1 cellular context compared by ENCODE assay signal in the genomic region with DNA sequence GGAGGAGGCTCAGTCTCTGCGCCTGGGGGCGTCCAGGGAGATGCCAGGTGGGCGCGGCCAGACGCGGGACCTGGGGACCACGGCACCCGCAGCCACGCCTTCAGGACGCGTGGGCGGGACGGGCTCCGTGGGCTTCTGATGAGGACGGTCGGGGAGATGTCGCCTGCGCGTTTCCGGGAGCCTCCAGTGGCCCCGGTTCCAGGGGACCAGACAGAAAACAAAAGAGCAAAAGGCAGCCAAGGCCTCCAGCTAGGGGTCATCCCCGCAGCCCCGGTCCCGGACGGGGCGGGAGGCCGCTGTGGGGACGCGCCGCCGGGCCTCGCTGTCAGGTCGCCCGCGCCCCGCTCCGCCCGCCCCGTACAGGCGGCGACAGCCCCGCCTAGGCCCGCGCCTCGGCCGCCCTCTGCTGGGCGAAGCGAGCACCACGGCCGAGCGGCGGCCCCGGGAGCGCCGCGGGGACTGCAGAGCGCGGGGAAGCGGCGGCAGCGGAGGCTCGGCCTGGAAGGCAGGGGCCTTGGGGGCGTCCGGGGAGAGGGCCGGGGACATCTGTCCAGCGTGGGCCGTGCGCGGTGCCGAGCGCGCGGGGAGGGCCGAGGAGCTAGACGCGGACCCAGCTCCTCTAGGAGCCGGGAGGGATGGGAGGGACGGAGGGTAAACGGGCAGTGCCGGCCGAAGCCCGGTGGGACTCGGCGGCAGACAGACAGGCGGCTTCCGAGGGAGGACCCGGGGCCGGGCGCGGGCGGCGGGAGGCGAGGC.
TF ChIP-seq lines count a peak whose summit lies in the region.

No MANE protein-coding gene starts in this region.

TF ChIP-seq in K562, 482 proteins besides CTCF, POLR2A, EP300 and RAD21 (continued from another document and continues in another):
- TF ChIP-seq FOXA1 (IDR thresholded peaks at IDR 0.05; ENCODE audit: borderline replicate concordance): no peak
- TF ChIP-seq, protein P1, sequence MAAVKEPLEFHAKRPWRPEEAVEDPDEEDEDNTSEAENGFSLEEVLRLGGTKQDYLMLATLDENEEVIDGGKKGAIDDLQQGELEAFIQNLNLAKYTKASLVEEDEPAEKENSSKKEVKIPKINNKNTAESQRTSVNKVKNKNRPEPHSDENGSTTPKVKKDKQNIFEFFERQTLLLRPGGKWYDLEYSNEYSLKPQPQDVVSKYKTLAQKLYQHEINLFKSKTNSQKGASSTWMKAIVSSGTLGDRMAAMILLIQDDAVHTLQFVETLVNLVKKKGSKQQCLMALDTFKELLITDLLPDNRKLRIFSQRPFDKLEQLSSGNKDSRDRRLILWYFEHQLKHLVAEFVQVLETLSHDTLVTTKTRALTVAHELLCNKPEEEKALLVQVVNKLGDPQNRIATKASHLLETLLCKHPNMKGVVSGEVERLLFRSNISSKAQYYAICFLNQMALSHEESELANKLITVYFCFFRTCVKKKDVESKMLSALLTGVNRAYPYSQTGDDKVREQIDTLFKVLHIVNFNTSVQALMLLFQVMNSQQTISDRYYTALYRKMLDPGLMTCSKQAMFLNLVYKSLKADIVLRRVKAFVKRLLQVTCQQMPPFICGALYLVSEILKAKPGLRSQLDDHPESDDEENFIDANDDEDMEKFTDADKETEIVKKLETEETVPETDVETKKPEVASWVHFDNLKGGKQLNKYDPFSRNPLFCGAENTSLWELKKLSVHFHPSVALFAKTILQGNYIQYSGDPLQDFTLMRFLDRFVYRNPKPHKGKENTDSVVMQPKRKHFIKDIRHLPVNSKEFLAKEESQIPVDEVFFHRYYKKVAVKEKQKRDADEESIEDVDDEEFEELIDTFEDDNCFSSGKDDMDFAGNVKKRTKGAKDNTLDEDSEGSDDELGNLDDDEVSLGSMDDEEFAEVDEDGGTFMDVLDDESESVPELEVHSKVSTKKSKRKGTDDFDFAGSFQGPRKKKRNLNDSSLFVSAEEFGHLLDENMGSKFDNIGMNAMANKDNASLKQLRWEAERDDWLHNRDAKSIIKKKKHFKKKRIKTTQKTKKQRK (IDR thresholded peaks at IDR 0.05; ENCODE audit: borderline replicate concordance, low read depth, low read length): no peak; the same call in 1 of the 2 replicates
- TF ChIP-seq HMG20A (CRISPR knock-in tag; conservative IDR thresholded peaks at IDR 0.05): no peak
- TF ChIP-seq FUS (optimal IDR thresholded peaks at IDR 0.05; ENCODE audit: low read depth, low read length): peak; percentile 74
- no peak for TF ChIP-seq MCM2 (IDR thresholded peaks at IDR 0.05; ENCODE audit: low read depth)
- TF ChIP-seq TRIM28 (IDR thresholded peaks at IDR 0.05): no peak
- no peak for TF ChIP-seq KDM4B (IDR thresholded peaks at IDR 0.05; ENCODE audit: borderline replicate concordance in 2 of 2, low read depth in 1 of 2)
- TF ChIP-seq ESRRB (CRISPR knock-in tag; IDR thresholded peaks at IDR 0.05; ENCODE audit: borderline replicate concordance): no peak
- TF ChIP-seq, protein P2, sequence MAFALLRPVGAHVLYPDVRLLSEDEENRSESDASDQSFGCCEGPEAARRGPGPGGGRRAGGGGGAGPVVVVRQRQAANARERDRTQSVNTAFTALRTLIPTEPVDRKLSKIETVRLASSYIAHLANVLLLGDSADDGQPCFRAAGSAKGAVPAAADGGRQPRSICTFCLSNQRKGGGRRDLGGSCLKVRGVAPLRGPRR (CRISPR knock-in tag; IDR thresholded peaks at IDR 0.05): no peak
- TF ChIP-seq, protein P3, sequence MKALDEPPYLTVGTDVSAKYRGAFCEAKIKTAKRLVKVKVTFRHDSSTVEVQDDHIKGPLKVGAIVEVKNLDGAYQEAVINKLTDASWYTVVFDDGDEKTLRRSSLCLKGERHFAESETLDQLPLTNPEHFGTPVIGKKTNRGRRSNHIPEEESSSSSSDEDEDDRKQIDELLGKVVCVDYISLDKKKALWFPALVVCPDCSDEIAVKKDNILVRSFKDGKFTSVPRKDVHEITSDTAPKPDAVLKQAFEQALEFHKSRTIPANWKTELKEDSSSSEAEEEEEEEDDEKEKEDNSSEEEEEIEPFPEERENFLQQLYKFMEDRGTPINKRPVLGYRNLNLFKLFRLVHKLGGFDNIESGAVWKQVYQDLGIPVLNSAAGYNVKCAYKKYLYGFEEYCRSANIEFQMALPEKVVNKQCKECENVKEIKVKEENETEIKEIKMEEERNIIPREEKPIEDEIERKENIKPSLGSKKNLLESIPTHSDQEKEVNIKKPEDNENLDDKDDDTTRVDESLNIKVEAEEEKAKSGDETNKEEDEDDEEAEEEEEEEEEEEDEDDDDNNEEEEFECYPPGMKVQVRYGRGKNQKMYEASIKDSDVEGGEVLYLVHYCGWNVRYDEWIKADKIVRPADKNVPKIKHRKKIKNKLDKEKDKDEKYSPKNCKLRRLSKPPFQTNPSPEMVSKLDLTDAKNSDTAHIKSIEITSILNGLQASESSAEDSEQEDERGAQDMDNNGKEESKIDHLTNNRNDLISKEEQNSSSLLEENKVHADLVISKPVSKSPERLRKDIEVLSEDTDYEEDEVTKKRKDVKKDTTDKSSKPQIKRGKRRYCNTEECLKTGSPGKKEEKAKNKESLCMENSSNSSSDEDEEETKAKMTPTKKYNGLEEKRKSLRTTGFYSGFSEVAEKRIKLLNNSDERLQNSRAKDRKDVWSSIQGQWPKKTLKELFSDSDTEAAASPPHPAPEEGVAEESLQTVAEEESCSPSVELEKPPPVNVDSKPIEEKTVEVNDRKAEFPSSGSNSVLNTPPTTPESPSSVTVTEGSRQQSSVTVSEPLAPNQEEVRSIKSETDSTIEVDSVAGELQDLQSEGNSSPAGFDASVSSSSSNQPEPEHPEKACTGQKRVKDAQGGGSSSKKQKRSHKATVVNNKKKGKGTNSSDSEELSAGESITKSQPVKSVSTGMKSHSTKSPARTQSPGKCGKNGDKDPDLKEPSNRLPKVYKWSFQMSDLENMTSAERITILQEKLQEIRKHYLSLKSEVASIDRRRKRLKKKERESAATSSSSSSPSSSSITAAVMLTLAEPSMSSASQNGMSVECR (CRISPR knock-in tag; IDR thresholded peaks at IDR 0.05): peak; percentile 63; the same call in 1 of the 2 replicates
- TF ChIP-seq, protein P4, sequence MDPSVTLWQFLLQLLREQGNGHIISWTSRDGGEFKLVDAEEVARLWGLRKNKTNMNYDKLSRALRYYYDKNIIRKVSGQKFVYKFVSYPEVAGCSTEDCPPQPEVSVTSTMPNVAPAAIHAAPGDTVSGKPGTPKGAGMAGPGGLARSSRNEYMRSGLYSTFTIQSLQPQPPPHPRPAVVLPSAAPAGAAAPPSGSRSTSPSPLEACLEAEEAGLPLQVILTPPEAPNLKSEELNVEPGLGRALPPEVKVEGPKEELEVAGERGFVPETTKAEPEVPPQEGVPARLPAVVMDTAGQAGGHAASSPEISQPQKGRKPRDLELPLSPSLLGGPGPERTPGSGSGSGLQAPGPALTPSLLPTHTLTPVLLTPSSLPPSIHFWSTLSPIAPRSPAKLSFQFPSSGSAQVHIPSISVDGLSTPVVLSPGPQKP (CRISPR knock-in tag; IDR thresholded peaks at IDR 0.05): no peak
- TF ChIP-seq GABPA (tag; conservative IDR thresholded peaks at IDR 0.05; ENCODE audit: low read depth): peak; percentile 50; the same call in 1 of the 2 replicates
- no peak for TF ChIP-seq ZNF140 (CRISPR knock-in tag; IDR thresholded peaks at IDR 0.05)
- TF ChIP-seq ZNF75A (CRISPR knock-in tag; IDR thresholded peaks at IDR 0.05): no peak
- no peak for TF ChIP-seq BHLHE40 (IDR thresholded peaks at IDR 0.05; ENCODE audit: low read length)
- no peak for TF ChIP-seq NEUROD1 (IDR thresholded peaks at IDR 0.05; ENCODE audit: borderline replicate concordance, low read depth, low read length, partially characterized antibody)
- TF ChIP-seq, protein P5, sequence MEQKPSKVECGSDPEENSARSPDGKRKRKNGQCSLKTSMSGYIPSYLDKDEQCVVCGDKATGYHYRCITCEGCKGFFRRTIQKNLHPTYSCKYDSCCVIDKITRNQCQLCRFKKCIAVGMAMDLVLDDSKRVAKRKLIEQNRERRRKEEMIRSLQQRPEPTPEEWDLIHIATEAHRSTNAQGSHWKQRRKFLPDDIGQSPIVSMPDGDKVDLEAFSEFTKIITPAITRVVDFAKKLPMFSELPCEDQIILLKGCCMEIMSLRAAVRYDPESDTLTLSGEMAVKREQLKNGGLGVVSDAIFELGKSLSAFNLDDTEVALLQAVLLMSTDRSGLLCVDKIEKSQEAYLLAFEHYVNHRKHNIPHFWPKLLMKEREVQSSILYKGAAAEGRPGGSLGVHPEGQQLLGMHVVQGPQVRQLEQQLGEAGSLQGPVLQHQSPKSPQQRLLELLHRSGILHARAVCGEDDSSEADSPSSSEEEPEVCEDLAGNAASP (IDR thresholded peaks at IDR 0.05): no peak
- TF ChIP-seq CREM (IDR thresholded peaks at IDR 0.05; ENCODE audit: low read depth): peak; percentile 39; the same call in 1 of the 2 replicates
- no peak for TF ChIP-seq ZC3H8 (IDR thresholded peaks at IDR 0.05)
- peak; percentile 2 for TF ChIP-seq MEIS2 (IDR thresholded peaks at IDR 0.05; ENCODE audit: partially characterized antibody)
- TF ChIP-seq, protein P6, sequence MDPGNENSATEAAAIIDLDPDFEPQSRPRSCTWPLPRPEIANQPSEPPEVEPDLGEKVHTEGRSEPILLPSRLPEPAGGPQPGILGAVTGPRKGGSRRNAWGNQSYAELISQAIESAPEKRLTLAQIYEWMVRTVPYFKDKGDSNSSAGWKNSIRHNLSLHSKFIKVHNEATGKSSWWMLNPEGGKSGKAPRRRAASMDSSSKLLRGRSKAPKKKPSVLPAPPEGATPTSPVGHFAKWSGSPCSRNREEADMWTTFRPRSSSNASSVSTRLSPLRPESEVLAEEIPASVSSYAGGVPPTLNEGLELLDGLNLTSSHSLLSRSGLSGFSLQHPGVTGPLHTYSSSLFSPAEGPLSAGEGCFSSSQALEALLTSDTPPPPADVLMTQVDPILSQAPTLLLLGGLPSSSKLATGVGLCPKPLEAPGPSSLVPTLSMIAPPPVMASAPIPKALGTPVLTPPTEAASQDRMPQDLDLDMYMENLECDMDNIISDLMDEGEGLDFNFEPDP (CRISPR knock-in tag; IDR thresholded peaks at IDR 0.05): no peak
- no peak for TF ChIP-seq ARID1B (IDR thresholded peaks at IDR 0.05)
- no peak for TF ChIP-seq ETV6 (IDR thresholded peaks at IDR 0.05; ENCODE audit: borderline replicate concordance in 1 of 2, low read depth in 2 of 2, low read length in 1 of 2)
- 0 out of 2 replicates have a peak, but pooled peaks have one; percentile 28 for TF ChIP-seq ETV6 (CRISPR knock-in tag; IDR thresholded peaks at IDR 0.05; ENCODE audit: borderline replicate concordance)
- TF ChIP-seq, protein P7, sequence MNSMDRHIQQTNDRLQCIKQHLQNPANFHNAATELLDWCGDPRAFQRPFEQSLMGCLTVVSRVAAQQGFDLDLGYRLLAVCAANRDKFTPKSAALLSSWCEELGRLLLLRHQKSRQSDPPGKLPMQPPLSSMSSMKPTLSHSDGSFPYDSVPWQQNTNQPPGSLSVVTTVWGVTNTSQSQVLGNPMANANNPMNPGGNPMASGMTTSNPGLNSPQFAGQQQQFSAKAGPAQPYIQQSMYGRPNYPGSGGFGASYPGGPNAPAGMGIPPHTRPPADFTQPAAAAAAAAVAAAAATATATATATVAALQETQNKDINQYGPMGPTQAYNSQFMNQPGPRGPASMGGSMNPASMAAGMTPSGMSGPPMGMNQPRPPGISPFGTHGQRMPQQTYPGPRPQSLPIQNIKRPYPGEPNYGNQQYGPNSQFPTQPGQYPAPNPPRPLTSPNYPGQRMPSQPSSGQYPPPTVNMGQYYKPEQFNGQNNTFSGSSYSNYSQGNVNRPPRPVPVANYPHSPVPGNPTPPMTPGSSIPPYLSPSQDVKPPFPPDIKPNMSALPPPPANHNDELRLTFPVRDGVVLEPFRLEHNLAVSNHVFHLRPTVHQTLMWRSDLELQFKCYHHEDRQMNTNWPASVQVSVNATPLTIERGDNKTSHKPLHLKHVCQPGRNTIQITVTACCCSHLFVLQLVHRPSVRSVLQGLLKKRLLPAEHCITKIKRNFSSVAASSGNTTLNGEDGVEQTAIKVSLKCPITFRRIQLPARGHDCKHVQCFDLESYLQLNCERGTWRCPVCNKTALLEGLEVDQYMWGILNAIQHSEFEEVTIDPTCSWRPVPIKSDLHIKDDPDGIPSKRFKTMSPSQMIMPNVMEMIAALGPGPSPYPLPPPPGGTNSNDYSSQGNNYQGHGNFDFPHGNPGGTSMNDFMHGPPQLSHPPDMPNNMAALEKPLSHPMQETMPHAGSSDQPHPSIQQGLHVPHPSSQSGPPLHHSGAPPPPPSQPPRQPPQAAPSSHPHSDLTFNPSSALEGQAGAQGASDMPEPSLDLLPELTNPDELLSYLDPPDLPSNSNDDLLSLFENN (IDR thresholded peaks at IDR 0.05; ENCODE audit: low read depth in 2 of 2, low read length in 2 of 2): no peak
- no peak for TF ChIP-seq MBD2 (IDR thresholded peaks at IDR 0.05; ENCODE audit: borderline replicate concordance, low read depth)
- TF ChIP-seq, protein P8, sequence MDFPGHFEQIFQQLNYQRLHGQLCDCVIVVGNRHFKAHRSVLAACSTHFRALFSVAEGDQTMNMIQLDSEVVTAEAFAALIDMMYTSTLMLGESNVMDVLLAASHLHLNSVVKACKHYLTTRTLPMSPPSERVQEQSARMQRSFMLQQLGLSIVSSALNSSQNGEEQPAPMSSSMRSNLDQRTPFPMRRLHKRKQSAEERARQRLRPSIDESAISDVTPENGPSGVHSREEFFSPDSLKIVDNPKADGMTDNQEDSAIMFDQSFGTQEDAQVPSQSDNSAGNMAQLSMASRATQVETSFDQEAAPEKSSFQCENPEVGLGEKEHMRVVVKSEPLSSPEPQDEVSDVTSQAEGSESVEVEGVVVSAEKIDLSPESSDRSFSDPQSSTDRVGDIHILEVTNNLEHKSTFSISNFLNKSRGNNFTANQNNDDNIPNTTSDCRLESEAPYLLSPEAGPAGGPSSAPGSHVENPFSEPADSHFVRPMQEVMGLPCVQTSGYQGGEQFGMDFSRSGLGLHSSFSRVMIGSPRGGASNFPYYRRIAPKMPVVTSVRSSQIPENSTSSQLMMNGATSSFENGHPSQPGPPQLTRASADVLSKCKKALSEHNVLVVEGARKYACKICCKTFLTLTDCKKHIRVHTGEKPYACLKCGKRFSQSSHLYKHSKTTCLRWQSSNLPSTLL (IDR thresholded peaks at IDR 0.05): no peak
- no peak for TF ChIP-seq SMARCB1 (IDR thresholded peaks at IDR 0.05; ENCODE audit: insufficient read length, low read depth)
- TF ChIP-seq DNMT1 (IDR thresholded peaks at IDR 0.05): no peak
- TF ChIP-seq ZNF121 (CRISPR knock-in tag; conservative IDR thresholded peaks at IDR 0.05): no peak
- TF ChIP-seq ZNF444 (CRISPR knock-in tag; IDR thresholded peaks at IDR 0.05): no peak
- TF ChIP-seq, protein P9, sequence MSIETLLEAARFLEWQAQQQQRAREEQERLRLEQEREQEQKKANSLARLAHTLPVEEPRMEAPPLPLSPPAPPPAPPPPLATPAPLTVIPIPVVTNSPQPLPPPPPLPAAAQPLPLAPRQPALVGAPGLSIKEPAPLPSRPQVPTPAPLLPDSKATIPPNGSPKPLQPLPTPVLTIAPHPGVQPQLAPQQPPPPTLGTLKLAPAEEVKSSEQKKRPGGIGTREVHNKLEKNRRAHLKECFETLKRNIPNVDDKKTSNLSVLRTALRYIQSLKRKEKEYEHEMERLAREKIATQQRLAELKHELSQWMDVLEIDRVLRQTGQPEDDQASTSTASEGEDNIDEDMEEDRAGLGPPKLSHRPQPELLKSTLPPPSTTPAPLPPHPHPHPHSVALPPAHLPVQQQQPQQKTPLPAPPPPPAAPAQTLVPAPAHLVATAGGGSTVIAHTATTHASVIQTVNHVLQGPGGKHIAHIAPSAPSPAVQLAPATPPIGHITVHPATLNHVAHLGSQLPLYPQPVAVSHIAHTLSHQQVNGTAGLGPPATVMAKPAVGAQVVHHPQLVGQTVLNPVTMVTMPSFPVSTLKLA (conservative IDR thresholded peaks at IDR 0.05): peak; percentile 65 to 68; a peak in 2 of 4 replicates
